11 cellular contexts compared by ENCODE assay signal in the genomic region with DNA sequence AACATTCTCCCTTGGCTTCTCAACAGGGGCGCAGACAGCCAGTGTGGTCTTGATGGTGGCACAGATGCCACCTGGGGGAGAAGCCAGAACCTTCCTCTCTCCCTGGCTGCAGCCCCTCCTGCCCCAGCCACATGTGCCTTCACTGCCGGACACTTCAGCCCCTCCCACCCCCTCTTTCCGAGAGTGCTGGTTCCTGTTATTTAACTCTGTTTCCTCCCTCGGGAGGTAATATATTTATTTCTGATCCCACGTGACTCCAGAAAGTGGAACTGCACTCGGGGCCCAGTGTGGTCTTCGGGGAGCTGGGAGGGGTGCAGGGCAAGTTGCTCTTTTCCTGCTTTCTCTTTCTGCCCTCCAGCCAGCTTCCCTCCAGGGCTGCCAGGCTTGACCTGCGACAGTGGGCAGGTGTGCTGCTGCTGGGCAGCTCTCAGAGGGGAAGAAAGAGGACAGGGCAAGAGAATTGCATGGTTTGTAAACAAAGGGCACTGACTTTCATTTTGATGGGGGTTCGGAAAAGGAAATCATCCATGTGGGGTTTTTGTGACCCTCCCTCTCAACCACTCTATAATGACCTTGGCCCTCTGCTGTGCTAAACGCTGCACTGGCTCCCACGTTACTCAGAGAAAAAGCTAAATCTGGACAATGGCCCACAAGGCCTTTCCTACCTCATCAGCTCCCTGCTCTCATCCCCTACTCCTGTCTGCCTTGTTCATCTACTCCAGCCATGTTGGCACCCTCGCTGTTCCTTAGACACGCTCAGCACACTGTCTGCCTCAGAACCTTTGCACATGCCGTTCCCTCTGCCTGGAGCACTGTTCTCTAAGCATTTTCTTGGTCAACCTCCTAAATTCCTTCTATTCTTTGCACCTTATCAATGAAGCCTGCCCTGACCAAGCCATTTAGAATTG. TPM values are rescaled to one million over a fixed set of nuclear protein-coding genes. Genes with fewer than 3 reads are reported as not detected.
DNase-seq lines count a peak whose midpoint lies in the region; ATAC-seq, FAIRE-seq and TF ChIP-seq lines count a peak whose summit lies in the region.
"Had no signal": no experiment of that assay in that cellular context is flagged by ENCODE, and none has a peak within 500 bp of the region (broad histone marks: within the 10 kb centered on the region; RNA-seq: fewer than 3 reads in every experiment).

No MANE protein-coding gene starts in this region.

- H3K9ac ChIP-seq in rectal smooth muscle tissue (ENCODE audit: low read length) = no peak overlapping the region

- no peak overlapping the region for H3K27ac ChIP-seq in rectal smooth muscle tissue (ENCODE audit: low read depth, low read length)
- H3K27ac ChIP-seq: 22Rv1, SK-N-MC had no signal

- no peaks in the 10 kb centered on the region for H3K27me3 ChIP-seq in rectal smooth muscle tissue (ENCODE audit: control insufficient read depth, insufficient read depth, low read length)

- TF ChIP-seq CTCF in omental fat pad (IDR thresholded peaks at IDR 0.05) (no peak), D721Med (IDR thresholded peaks at IDR 0.05; ENCODE audit: insufficient read depth, missing control alignments) (no peak)

- H3K27ac Mint-ChIP-seq in central memory CD8-positive, alpha-beta T cell (ENCODE audit: low read depth) = peak overlapping the region; percentile 71

- H3K36me3 Mint-ChIP-seq in central memory CD8-positive, alpha-beta T cell (ENCODE audit: insufficient read depth) = peaks cover 2% of the 10 kb centered on the region

- peak; percentile 40 for ATAC-seq in HG03139 (IDR thresholded peaks at IDR 0.05; ENCODE audit: unreplicated experiment)
- ATAC-seq in central memory CD8-positive, alpha-beta T cell (replicated peaks; ENCODE audit: extremely low read depth, poor library complexity, severe bottlenecking) = no peak
- no peak for ATAC-seq in omental fat pad (ENCODE audit: low FRiP score)

- H3K36me3 ChIP-seq in rectal smooth muscle tissue (ENCODE audit: control insufficient read depth, insufficient read depth, low read length) = no peaks in the 10 kb centered on the region

- H3K27me3 Mint-ChIP-seq in central memory CD8-positive, alpha-beta T cell = no peaks in the 10 kb centered on the region

- no peaks in the 10 kb centered on the region for H3K4me1 ChIP-seq in rectal smooth muscle tissue (ENCODE audit: control insufficient read depth, insufficient read depth, low read length)

- H3K4me1 Mint-ChIP-seq in central memory CD8-positive, alpha-beta T cell = peaks cover 55% of the 10 kb centered on the region

- DNase-seq in NCI-H1436 (lab: John Stamatoyannopoulos, UW) (peak; percentile 5), NCI-H1436 treated with DMSO at 0.1 percent for 48 hours (lab: John Stamatoyannopoulos, UW) (no peak), omental fat pad (ENCODE audit: low spot score) (no peak), NCI-H2196 (lab: John Stamatoyannopoulos, UW; ENCODE audit: unreplicated experiment) (no peak), D721Med (ENCODE audit: insufficient read length, low spot score) (no peak)
- DNase-seq in central memory CD8-positive, alpha-beta T cell (ENCODE audit: low spot score in 2 of 2) = no peak

- H3K9me3 Mint-ChIP-seq in central memory CD8-positive, alpha-beta T cell = no peaks in the 10 kb centered on the region

- no peak for FAIRE-seq in D721Med (lab: Jason Lieb, UNC)

- H3K4me3 ChIP-seq in rectal smooth muscle tissue (ENCODE audit: low read length) = peak overlapping the region; percentile 15
- H3K4me3 ChIP-seq: SK-N-MC had no signal

- peak overlapping the region; percentile 40 for H3K4me3 Mint-ChIP-seq in central memory CD8-positive, alpha-beta T cell

RNA-seq across cellular contexts. Expression of a gene that starts 8.2 kb away (rescaled TPM):
- total RNA-seq in omental fat pad = 100 to 1,000 TPM in 1 of 4 donors, 10 to 100 TPM in 1, 1 to 10 TPM in 2; 3.2 to 101 (median 11.2) TPM

RNA-seq across cellular contexts. Expression of a gene that starts 50.2 kb away (rescaled TPM):
- 1 to 10 TPM in 2 of 4 donors, under 1 TPM in 2; 0.25 to 1.5 (median 0.84) TPM for total RNA-seq in omental fat pad
- total RNA-seq: fibroblast of villous mesenchyme had no signal
